ENCODE assay signal across 10 cellular contexts in the genomic region with DNA sequence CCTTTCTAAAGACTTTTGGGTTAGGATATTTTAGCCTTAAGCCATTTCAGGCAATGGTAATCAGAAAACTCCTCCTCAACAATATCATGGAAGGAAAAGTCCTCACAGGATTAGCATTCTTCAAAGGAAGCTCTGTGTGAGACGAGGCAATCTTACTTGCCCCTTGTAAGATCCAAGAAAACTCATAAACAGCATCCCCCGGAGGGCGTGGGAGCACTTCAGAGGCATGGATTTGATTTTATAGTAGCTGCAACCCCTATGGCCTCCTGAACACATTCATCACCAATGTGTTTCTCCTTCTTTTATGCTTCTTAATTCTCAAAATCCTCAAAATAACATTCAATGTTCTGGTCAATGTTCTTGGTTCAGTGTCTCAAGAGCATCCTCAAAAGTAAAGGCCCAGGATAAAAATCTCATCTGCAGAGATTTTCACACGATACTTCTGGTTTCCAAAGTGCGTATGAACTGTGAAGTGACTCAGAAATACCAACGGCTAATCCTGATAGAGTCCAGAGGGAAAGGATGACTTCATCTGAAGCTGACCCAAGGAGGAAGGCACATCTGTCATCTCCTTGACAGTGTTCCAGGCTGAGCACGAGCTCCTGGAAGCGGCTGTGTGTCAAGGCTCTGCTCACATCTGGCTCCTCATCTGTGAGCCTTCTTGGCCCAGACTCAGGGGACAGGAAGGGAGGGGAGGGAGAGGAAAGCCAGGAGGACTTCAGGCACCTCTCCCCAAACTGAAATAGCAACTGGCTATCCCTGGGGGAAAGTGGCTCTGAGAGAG. TPM values are rescaled to one million over a fixed set of nuclear protein-coding genes. Genes with fewer than 3 reads are reported as not detected.
DNase-seq lines count a peak whose midpoint lies in the region; ATAC-seq lines count a peak whose summit lies in the region.
"Had no signal": no experiment of that assay in that cellular context is flagged by ENCODE, and none has a peak within 500 bp of the region (broad histone marks: within the 10 kb centered on the region; RNA-seq: fewer than 3 reads in every experiment).

No MANE protein-coding gene starts in this region.

- H3K9me3 ChIP-seq in esophagus (ENCODE audit: control insufficient read depth in 2 of 2, insufficient read depth in 1 of 2, low read depth in 1 of 2, low read length in 1 of 2) (no peaks in the 10 kb centered on the region), muscle layer of colon (ENCODE audit: low read length) (no peaks in the 10 kb centered on the region)

- ATAC-seq in HG02938 (IDR thresholded peaks at IDR 0.05; ENCODE audit: unreplicated experiment) (no peak), GM18907 (IDR thresholded peaks at IDR 0.05; ENCODE audit: unreplicated experiment) (no peak)
- ATAC-seq: T-helper 17 cell had no signal

- no peak overlapping the region for H3K4me3 ChIP-seq in esophagus (ENCODE audit: low read depth in 1 of 2, low read length in 2 of 2)
- H3K4me3 ChIP-seq in muscle layer of colon (ENCODE audit: low read depth in 1 of 2, low read length in 2 of 2), result no peak overlapping the region

- peak overlapping the region; percentile 73 to 85 for H3K27ac ChIP-seq in esophagus (ENCODE audit: low read depth in 2 of 2, low read length in 1 of 2)
- peak overlapping the region; percentile 94 for H3K27ac ChIP-seq in muscle layer of colon (ENCODE audit: low read depth, low read length)

- H3K27me3 ChIP-seq in esophagus (ENCODE audit: control insufficient read depth in 1 of 2, insufficient read depth in 2 of 2, low read length in 2 of 2) (no peaks in the 10 kb centered on the region), muscle layer of colon (ENCODE audit: control insufficient read depth in 1 of 2, insufficient read depth in 2 of 2, low read length in 2 of 2) (no peaks in the 10 kb centered on the region)

- peak overlapping the region; percentile 51 for H3K9ac ChIP-seq in muscle layer of colon (ENCODE audit: low read length)

- no peaks in the 10 kb centered on the region for H3K36me3 ChIP-seq in esophagus (ENCODE audit: control insufficient read depth in 2 of 2, insufficient read depth in 2 of 2, low read length in 1 of 2)
- no peaks in the 10 kb centered on the region for H3K36me3 ChIP-seq in muscle layer of colon (ENCODE audit: insufficient read depth, low read length)

- H3K4me1 ChIP-seq in esophagus (ENCODE audit: control insufficient read depth in 2 of 2, insufficient read depth in 2 of 2, low read length in 1 of 2), result peaks cover 0 to 2% of the 10 kb centered on the region in 2 donors
- peaks cover 29% of the 10 kb centered on the region for H3K4me1 ChIP-seq in muscle layer of colon (ENCODE audit: insufficient read depth, low read length)

- peak; percentile 98 for DNase-seq in A172 (ENCODE audit: low spot score)
- peak; percentile 7 for DNase-seq in NCI-H524 treated with DMSO at 0.1 percent for 48 hours (lab: John Stamatoyannopoulos, UW)
- DNase-seq in NCI-H187 (lab: John Stamatoyannopoulos, UW), result no peak
- DNase-seq in NCI-H510A (lab: John Stamatoyannopoulos, UW), result no peak
- DNase-seq: CD4-positive, alpha-beta memory T cell; T-helper 17 cell had no signal

- 39 to 50% methylated on average over 8 of the region's 8 CpGs for WGBS in esophagus, 2 donors

RNA-seq across cellular contexts. Expression of a gene that starts 49.3 kb away (rescaled TPM):
- total RNA-seq in A172 (2014; rRNA removed; shearing (Covaris generic)), result 45.7 and 46.0 TPM in 2 replicates
- 10 to 100 TPM in 1 of 2 donors, 1 to 10 TPM in 1; 8.8 to 12.0 TPM for polyA plus RNA-seq in esophagus

Comparison
In these comparisons a context has a peak if more than half of its experiments do, and no peak if none do; other contexts are left out.
1. DNase-seq: peak in A172 (single experiment) and NCI-H524 treated with DMSO at 0.1 percent for 48 hours (single experiment); none in NCI-H187 (0 of 2) and NCI-H510A (single experiment).